In genomic region chr20:35776513-35777101, GRCh38 we compare ENCODE assay signal across 1 cellular context.
TF ChIP-seq lines count a peak whose summit lies in the region.

No MANE protein-coding gene starts in this region.

TF ChIP-seq in K562, 482 proteins besides CTCF, POLR2A, EP300 and RAD21 (continued from another document and continues in another):
- TF ChIP-seq, protein P1, sequence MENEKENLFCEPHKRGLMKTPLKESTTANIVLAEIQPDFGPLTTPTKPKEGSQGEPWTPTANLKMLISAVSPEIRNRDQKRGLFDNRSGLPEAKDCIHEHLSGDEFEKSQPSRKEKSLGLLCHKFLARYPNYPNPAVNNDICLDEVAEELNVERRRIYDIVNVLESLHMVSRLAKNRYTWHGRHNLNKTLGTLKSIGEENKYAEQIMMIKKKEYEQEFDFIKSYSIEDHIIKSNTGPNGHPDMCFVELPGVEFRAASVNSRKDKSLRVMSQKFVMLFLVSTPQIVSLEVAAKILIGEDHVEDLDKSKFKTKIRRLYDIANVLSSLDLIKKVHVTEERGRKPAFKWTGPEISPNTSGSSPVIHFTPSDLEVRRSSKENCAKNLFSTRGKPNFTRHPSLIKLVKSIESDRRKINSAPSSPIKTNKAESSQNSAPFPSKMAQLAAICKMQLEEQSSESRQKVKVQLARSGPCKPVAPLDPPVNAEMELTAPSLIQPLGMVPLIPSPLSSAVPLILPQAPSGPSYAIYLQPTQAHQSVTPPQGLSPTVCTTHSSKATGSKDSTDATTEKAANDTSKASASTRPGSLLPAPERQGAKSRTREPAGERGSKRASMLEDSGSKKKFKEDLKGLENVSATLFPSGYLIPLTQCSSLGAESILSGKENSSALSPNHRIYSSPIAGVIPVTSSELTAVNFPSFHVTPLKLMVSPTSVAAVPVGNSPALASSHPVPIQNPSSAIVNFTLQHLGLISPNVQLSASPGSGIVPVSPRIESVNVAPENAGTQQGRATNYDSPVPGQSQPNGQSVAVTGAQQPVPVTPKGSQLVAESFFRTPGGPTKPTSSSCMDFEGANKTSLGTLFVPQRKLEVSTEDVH (IDR thresholded peaks at IDR 0.05; ENCODE audit: low read depth, partially characterized antibody): no peak
- TF ChIP-seq NFE2 (IDR thresholded peaks at IDR 0.05; ENCODE audit: low read depth): peak; percentile 86
- TF ChIP-seq SREBF1 (IDR thresholded peaks at IDR 0.05; ENCODE audit: borderline replicate concordance, low read depth, low read length): no peak
- TF ChIP-seq RBM39 (optimal IDR thresholded peaks at IDR 0.05; ENCODE audit: low read depth, low read length): no peak
- no peak for TF ChIP-seq SAFB (IDR thresholded peaks at IDR 0.05; ENCODE audit: borderline replicate concordance, low read depth, low read length)
- TF ChIP-seq MAFF (IDR thresholded peaks at IDR 0.05; ENCODE audit: low read length): 0 out of 2 replicates have a peak, but pooled peaks have one; percentile 19
- no peak for TF ChIP-seq CCAR2 (IDR thresholded peaks at IDR 0.05; ENCODE audit: low read depth, low read length)
- no peak for TF ChIP-seq NCOA1 (IDR thresholded peaks at IDR 0.05; ENCODE audit: low read depth)
- no peak for TF ChIP-seq ZC3H11A (IDR thresholded peaks at IDR 0.05; ENCODE audit: low read depth, low read length)
- no peak for TF ChIP-seq NFXL1 (CRISPR knock-in tag; IDR thresholded peaks at IDR 0.05)
- TF ChIP-seq C11orf30 (IDR thresholded peaks at IDR 0.05; ENCODE audit: low read depth): peak; percentile 77
- TF ChIP-seq ESRRB (CRISPR knock-in tag; IDR thresholded peaks at IDR 0.05; ENCODE audit: borderline replicate concordance): no peak
- TF ChIP-seq ZNF507 (tag; conservative IDR thresholded peaks at IDR 0.05): no peak
- TF ChIP-seq GABPB1 (CRISPR knock-in tag; IDR thresholded peaks at IDR 0.05): no peak
- no peak for TF ChIP-seq ASH1L (IDR thresholded peaks at IDR 0.05; ENCODE audit: borderline replicate concordance, low read depth, partially characterized antibody)
- no peak; the same call in 1 of the 2 replicates for TF ChIP-seq NBN (IDR thresholded peaks at IDR 0.05; ENCODE audit: low read depth)
- no peak for TF ChIP-seq HMBOX1 (IDR thresholded peaks at IDR 0.05)
- TF ChIP-seq EZH2 (IDR thresholded peaks at IDR 0.05; ENCODE audit: borderline replicate concordance, low read depth, low read length): no peak
- TF ChIP-seq ZBTB8A (IDR thresholded peaks at IDR 0.05; ENCODE audit: partially characterized antibody): no peak
- TF ChIP-seq TSC22D4 (tag; IDR thresholded peaks at IDR 0.05): no peak
- no peak for TF ChIP-seq LEF1 (IDR thresholded peaks at IDR 0.05)
- TF ChIP-seq, protein P2, sequence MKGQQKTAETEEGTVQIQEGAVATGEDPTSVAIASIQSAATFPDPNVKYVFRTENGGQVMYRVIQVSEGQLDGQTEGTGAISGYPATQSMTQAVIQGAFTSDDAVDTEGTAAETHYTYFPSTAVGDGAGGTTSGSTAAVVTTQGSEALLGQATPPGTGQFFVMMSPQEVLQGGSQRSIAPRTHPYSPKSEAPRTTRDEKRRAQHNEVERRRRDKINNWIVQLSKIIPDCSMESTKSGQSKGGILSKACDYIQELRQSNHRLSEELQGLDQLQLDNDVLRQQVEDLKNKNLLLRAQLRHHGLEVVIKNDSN (CRISPR knock-in tag; IDR thresholded peaks at IDR 0.05): peak; percentile 42; the same call in 1 of the 2 replicates
- TF ChIP-seq ZNF76 (CRISPR knock-in tag; IDR thresholded peaks at IDR 0.05; ENCODE audit: borderline replicate concordance): no peak
- no peak for TF ChIP-seq DDX20 (tag; IDR thresholded peaks at IDR 0.05; ENCODE audit: low read depth)
- TF ChIP-seq, protein P3, sequence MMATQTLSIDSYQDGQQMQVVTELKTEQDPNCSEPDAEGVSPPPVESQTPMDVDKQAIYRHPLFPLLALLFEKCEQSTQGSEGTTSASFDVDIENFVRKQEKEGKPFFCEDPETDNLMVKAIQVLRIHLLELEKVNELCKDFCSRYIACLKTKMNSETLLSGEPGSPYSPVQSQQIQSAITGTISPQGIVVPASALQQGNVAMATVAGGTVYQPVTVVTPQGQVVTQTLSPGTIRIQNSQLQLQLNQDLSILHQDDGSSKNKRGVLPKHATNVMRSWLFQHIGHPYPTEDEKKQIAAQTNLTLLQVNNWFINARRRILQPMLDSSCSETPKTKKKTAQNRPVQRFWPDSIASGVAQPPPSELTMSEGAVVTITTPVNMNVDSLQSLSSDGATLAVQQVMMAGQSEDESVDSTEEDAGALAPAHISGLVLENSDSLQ (IDR thresholded peaks at IDR 0.05): peak; percentile 33; the same call in 1 of the 2 replicates
- TF ChIP-seq, protein P4, sequence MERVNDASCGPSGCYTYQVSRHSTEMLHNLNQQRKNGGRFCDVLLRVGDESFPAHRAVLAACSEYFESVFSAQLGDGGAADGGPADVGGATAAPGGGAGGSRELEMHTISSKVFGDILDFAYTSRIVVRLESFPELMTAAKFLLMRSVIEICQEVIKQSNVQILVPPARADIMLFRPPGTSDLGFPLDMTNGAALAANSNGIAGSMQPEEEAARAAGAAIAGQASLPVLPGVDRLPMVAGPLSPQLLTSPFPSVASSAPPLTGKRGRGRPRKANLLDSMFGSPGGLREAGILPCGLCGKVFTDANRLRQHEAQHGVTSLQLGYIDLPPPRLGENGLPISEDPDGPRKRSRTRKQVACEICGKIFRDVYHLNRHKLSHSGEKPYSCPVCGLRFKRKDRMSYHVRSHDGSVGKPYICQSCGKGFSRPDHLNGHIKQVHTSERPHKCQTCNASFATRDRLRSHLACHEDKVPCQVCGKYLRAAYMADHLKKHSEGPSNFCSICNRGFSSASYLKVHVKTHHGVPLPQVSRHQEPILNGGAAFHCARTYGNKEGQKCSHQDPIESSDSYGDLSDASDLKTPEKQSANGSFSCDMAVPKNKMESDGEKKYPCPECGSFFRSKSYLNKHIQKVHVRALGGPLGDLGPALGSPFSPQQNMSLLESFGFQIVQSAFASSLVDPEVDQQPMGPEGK (CRISPR knock-in tag; IDR thresholded peaks at IDR 0.05; ENCODE audit: borderline replicate concordance): no peak
- TF ChIP-seq E2F3 (CRISPR knock-in tag; IDR thresholded peaks at IDR 0.05): no peak
- no peak for TF ChIP-seq BDP1 (IDR thresholded peaks at IDR 0.05; ENCODE audit: insufficient read depth, insufficient read length)
- TF ChIP-seq ZNF133 (CRISPR knock-in tag; IDR thresholded peaks at IDR 0.05): no peak
- no peak for TF ChIP-seq BMI1 (IDR thresholded peaks at IDR 0.05; ENCODE audit: low read length)
- no peak for TF ChIP-seq ZNF77 (CRISPR knock-in tag; IDR thresholded peaks at IDR 0.05)
- peak; percentile 65; the same call in 1 of the 2 replicates for TF ChIP-seq ZNF316 (IDR thresholded peaks at IDR 0.05)
- peak; percentile 50; the same call in 1 of the 2 replicates for TF ChIP-seq SMARCE1 (IDR thresholded peaks at IDR 0.05)
- no peak for TF ChIP-seq RBM14 (IDR thresholded peaks at IDR 0.05; ENCODE audit: borderline replicate concordance, insufficient read depth, low read depth, low read length)
- peak in 1 of 2 experiments; percentile 31; a peak in 1 of 4 replicates for TF ChIP-seq FOXK2 (conservative IDR thresholded peaks at IDR 0.05 in 1 of 2, IDR thresholded peaks at IDR 0.05 in 1 of 2; ENCODE audit: low read depth in 2 of 2)
- TF ChIP-seq, protein P5, sequence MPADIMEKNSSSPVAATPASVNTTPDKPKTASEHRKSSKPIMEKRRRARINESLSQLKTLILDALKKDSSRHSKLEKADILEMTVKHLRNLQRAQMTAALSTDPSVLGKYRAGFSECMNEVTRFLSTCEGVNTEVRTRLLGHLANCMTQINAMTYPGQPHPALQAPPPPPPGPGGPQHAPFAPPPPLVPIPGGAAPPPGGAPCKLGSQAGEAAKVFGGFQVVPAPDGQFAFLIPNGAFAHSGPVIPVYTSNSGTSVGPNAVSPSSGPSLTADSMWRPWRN (IDR thresholded peaks at IDR 0.05; ENCODE audit: low read depth): peak; percentile 13; the same call in 1 of the 2 replicates
- no peak for TF ChIP-seq ZFP91 (CRISPR knock-in tag; IDR thresholded peaks at IDR 0.05)
- TF ChIP-seq NUFIP1 (IDR thresholded peaks at IDR 0.05; ENCODE audit: partially characterized antibody): no peak
- no peak for TF ChIP-seq HNRNPLL (IDR thresholded peaks at IDR 0.05; ENCODE audit: low read depth, low read length, poor library complexity, severe bottlenecking)
- TF ChIP-seq GTF2E2 (tag; IDR thresholded peaks at IDR 0.05): no peak
- peak; percentile 37 for TF ChIP-seq ZEB2 (IDR thresholded peaks at IDR 0.05)
- no peak for TF ChIP-seq YY1 (IDR thresholded peaks at IDR 0.05; ENCODE audit: borderline replicate concordance in 1 of 3, control insufficient read depth in 1 of 3, extremely low read depth in 1 of 3, insufficient read depth in 3 of 3, insufficient read length in 1 of 3, insufficient replicate concordance in 2 of 3, low read depth in 1 of 3, low read length in 2 of 3)
- TF ChIP-seq CREM (IDR thresholded peaks at IDR 0.05; ENCODE audit: low read depth): no peak
- TF ChIP-seq ZBTB40 (IDR thresholded peaks at IDR 0.05): no peak
- TF ChIP-seq ZBTB40 (CRISPR knock-in tag; IDR thresholded peaks at IDR 0.05): no peak
- no peak for TF ChIP-seq NFRKB (IDR thresholded peaks at IDR 0.05; ENCODE audit: low read depth)
- no peak for TF ChIP-seq NEUROD1 (IDR thresholded peaks at IDR 0.05; ENCODE audit: borderline replicate concordance, low read depth, low read length, partially characterized antibody)
- no peak for TF ChIP-seq ZC3H4 (CRISPR knock-in tag; IDR thresholded peaks at IDR 0.05; ENCODE audit: borderline replicate concordance)
